21 cellular contexts compared by ENCODE assay signal in the genomic region with DNA sequence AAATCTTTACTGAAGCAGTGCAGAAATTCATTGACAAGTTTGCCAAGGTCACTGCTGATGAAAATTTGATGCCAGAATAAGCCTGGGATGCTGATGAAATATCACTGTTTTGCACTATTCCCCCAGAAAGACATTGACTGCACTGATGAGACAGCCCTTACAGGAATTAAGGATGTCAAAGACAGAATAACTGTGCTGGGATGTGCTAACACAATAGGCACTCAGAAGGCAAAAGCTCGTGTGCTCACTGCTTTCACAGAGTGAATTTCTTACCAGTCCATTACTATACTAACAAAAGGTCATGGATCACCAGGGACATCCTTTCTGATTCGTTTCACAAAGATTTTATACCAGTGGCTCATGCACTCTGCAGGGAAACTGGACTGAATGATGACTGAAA.
"Had no signal": no experiment of that assay in that cellular context is flagged by ENCODE, and none has a peak within 500 bp of the region (broad histone marks: within the 10 kb centered on the region; RNA-seq: fewer than 3 reads in every experiment).

No MANE protein-coding gene starts in this region.

- DNase-seq: cerebellar nuclear complex; colonic mucosa; dermis blood vessel endothelial cell; esophagus squamous epithelium; heart right ventricle; hypothalamus; islet precursor cell; left colon; mesendoderm; naive B cell; sigmoid colon; stimulated activated CD4-positive, alpha-beta T cell treated with anti-CD3 and anti-CD28 coated beads, Interleukin-4, amount 100 ng/mL, for 1 hour; stimulated activated CD8-positive, alpha-beta memory T cell treated with anti-CD3 and anti-CD28 coated beads, Interleukin-4, amount 100 ng/mL, for 48 hours; stimulated activated naive CD8-positive, alpha-beta T cell treated with anti-CD3 and anti-CD28 coated beads, Interleukin-15, Interleukin-2, amounts not matched to agents 100 U/mL and 50 U/mL, for 24 hours; tibial artery; upper lobe of right lung had no signal

- H3K4me3 ChIP-seq: colonic mucosa, esophagus squamous epithelium, heart right ventricle, right atrium auricular region, sigmoid colon, smooth muscle cell, suprapubic skin, tibial artery, upper lobe of right lung, vagina had no signal

- H3K36me3 ChIP-seq: colonic mucosa, esophagus squamous epithelium, heart right ventricle, right atrium auricular region, sigmoid colon, suprapubic skin, tibial artery, upper lobe of right lung, vagina had no signal

- H3K9me3 ChIP-seq: colonic mucosa, esophagus squamous epithelium, right atrium auricular region, sigmoid colon, suprapubic skin, tibial artery, upper lobe of right lung, vagina had no signal

- H3K4me1 ChIP-seq: colonic mucosa, esophagus squamous epithelium, heart right ventricle, right atrium auricular region, sigmoid colon, suprapubic skin, tibial artery, upper lobe of right lung, vagina had no signal

- ATAC-seq: heart right ventricle; left colon; stimulated activated effector memory CD8-positive, alpha-beta T cell treated with anti-CD3 and anti-CD28 coated beads, Interleukin-12 subunit alpha, Interleukin-12 subunit beta, amount 100 ng/mL, for 72 hours; stimulated activated naive CD8-positive, alpha-beta T cell treated with anti-CD3 and anti-CD28 coated beads, Interleukin-15, Interleukin-2, amounts not matched to agents 100 U/mL and 50 U/mL, for 24 hours; upper lobe of right lung had no signal

- H3K27ac ChIP-seq: colonic mucosa, esophagus squamous epithelium, heart right ventricle, right atrium auricular region, sigmoid colon, suprapubic skin, tibial artery, upper lobe of right lung, vagina had no signal

- H3K4me2 ChIP-seq: smooth muscle cell had no signal

- H3K27me3 ChIP-seq: colonic mucosa, esophagus squamous epithelium, right atrium auricular region, sigmoid colon, suprapubic skin, tibial artery, upper lobe of right lung, vagina had no signal
